Comparison of ENCODE assay signal across 2 cellular contexts in the genomic region with DNA sequence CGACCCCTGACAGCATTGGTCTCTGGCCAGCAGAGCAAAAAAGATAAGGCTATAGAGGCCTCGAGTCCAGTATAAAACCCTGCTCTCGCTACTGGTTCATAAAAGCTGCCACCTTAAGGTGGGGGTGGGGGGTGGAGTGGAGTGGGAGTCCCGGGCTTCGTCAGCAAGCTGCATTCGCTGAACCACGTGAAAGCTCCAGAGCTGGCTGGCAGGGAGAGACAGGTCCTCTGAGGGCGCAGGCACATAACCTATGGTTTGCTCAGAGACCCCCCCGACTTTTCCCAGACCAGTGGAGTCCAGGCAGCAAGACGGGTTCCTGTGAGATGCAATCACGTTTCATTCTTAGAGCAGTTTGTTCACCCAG.
TF ChIP-seq lines count a peak whose summit lies in the region.

No MANE protein-coding gene starts in this region.

TF ChIP-seq in HCT116, 20 proteins besides CTCF, POLR2A, EP300 and RAD21:
- no peak for TF ChIP-seq EZH2phosphoT487 (IDR thresholded peaks at IDR 0.05; ENCODE audit: borderline replicate concordance)
- TF ChIP-seq POLR2AphosphoS5 (IDR thresholded peaks at IDR 0.05; ENCODE audit: low read depth, low read length) = no peak
- TF ChIP-seq, protein P1, sequence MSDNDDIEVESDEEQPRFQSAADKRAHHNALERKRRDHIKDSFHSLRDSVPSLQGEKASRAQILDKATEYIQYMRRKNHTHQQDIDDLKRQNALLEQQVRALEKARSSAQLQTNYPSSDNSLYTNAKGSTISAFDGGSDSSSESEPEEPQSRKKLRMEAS (IDR thresholded peaks at IDR 0.05) = no peak
- no peak for TF ChIP-seq ZFX (IDR thresholded peaks at IDR 0.05)
- TF ChIP-seq YY1 (IDR thresholded peaks at IDR 0.05; ENCODE audit: extremely low read depth, insufficient replicate concordance, low read depth, low read length) = no peak
- no peak for TF ChIP-seq EZH2 (IDR thresholded peaks at IDR 0.05)
- TF ChIP-seq, protein P2, sequence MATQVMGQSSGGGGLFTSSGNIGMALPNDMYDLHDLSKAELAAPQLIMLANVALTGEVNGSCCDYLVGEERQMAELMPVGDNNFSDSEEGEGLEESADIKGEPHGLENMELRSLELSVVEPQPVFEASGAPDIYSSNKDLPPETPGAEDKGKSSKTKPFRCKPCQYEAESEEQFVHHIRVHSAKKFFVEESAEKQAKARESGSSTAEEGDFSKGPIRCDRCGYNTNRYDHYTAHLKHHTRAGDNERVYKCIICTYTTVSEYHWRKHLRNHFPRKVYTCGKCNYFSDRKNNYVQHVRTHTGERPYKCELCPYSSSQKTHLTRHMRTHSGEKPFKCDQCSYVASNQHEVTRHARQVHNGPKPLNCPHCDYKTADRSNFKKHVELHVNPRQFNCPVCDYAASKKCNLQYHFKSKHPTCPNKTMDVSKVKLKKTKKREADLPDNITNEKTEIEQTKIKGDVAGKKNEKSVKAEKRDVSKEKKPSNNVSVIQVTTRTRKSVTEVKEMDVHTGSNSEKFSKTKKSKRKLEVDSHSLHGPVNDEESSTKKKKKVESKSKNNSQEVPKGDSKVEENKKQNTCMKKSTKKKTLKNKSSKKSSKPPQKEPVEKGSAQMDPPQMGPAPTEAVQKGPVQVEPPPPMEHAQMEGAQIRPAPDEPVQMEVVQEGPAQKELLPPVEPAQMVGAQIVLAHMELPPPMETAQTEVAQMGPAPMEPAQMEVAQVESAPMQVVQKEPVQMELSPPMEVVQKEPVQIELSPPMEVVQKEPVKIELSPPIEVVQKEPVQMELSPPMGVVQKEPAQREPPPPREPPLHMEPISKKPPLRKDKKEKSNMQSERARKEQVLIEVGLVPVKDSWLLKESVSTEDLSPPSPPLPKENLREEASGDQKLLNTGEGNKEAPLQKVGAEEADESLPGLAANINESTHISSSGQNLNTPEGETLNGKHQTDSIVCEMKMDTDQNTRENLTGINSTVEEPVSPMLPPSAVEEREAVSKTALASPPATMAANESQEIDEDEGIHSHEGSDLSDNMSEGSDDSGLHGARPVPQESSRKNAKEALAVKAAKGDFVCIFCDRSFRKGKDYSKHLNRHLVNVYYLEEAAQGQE (IDR thresholded peaks at IDR 0.05; ENCODE audit: low read depth) = no peak
- TF ChIP-seq CEBPB (IDR thresholded peaks at IDR 0.05; ENCODE audit: low read depth) = no peak
- no peak for TF ChIP-seq SP1 (IDR thresholded peaks at IDR 0.05; ENCODE audit: low read depth)
- no peak for TF ChIP-seq CBX3 (IDR thresholded peaks at IDR 0.05; ENCODE audit: low read depth)
- TF ChIP-seq, protein P3, sequence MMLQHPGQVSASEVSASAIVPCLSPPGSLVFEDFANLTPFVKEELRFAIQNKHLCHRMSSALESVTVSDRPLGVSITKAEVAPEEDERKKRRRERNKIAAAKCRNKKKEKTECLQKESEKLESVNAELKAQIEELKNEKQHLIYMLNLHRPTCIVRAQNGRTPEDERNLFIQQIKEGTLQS (IDR thresholded peaks at IDR 0.05) = no peak
- no peak for TF ChIP-seq ELF1 (IDR thresholded peaks at IDR 0.05; ENCODE audit: borderline replicate concordance, low read depth)
- no peak for TF ChIP-seq SIN3A (IDR thresholded peaks at IDR 0.05; ENCODE audit: low read depth)
- TF ChIP-seq FOSL1 (IDR thresholded peaks at IDR 0.05; ENCODE audit: low read depth) = no peak
- TF ChIP-seq, protein P4, sequence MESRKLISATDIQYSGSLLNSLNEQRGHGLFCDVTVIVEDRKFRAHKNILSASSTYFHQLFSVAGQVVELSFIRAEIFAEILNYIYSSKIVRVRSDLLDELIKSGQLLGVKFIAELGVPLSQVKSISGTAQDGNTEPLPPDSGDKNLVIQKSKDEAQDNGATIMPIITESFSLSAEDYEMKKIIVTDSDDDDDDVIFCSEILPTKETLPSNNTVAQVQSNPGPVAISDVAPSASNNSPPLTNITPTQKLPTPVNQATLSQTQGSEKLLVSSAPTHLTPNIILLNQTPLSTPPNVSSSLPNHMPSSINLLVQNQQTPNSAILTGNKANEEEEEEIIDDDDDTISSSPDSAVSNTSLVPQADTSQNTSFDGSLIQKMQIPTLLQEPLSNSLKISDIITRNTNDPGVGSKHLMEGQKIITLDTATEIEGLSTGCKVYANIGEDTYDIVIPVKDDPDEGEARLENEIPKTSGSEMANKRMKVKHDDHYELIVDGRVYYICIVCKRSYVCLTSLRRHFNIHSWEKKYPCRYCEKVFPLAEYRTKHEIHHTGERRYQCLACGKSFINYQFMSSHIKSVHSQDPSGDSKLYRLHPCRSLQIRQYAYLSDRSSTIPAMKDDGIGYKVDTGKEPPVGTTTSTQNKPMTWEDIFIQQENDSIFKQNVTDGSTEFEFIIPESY (IDR thresholded peaks at IDR 0.05; ENCODE audit: extremely low read depth, insufficient replicate concordance, low read length) = no peak
- TF ChIP-seq SRF (IDR thresholded peaks at IDR 0.05; ENCODE audit: low read depth) = no peak
- TF ChIP-seq TCF7L2 (IDR thresholded peaks at IDR 0.05; ENCODE audit: borderline replicate concordance, extremely low read depth, insufficient read depth, insufficient read length) = no peak
- no peak for TF ChIP-seq JUND (IDR thresholded peaks at IDR 0.05)
- TF ChIP-seq ZNF274 (IDR thresholded peaks at IDR 0.05; ENCODE audit: low read depth, low read length) = no peak
- no peak for TF ChIP-seq EGR1 (IDR thresholded peaks at IDR 0.05; ENCODE audit: low read depth)
TF ChIP-seq in HCT116: peak in this region for 0.

TF ChIP-seq in K562, 482 proteins besides CTCF, POLR2A, EP300 and RAD21:
- TF ChIP-seq MYC (IDR thresholded peaks at IDR 0.05; ENCODE audit: low read depth, low read length) (no peak), MYC (CRISPR knock-in tag; IDR thresholded peaks at IDR 0.05; ENCODE audit: borderline replicate concordance, low read depth) (peak; percentile 13; the same call in 1 of the 2 replicates), STAT5A (IDR thresholded peaks at IDR 0.05; ENCODE audit: borderline replicate concordance, low read length) (no peak), MTA1 (IDR thresholded peaks at IDR 0.05; ENCODE audit: borderline replicate concordance) (no peak), GABPA (tag; conservative IDR thresholded peaks at IDR 0.05; ENCODE audit: low read depth) (0 out of 2 replicates have a peak, but pooled peaks have one; percentile 4)
- TF ChIP-seq, protein P5, sequence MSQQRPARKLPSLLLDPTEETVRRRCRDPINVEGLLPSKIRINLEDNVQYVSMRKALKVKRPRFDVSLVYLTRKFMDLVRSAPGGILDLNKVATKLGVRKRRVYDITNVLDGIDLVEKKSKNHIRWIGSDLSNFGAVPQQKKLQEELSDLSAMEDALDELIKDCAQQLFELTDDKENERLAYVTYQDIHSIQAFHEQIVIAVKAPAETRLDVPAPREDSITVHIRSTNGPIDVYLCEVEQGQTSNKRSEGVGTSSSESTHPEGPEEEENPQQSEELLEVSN (IDR thresholded peaks at IDR 0.05; ENCODE audit: borderline replicate concordance in 1 of 2, extremely low read depth in 1 of 2, insufficient read depth in 1 of 2, insufficient read length in 1 of 2, low read depth in 1 of 2, low read length in 1 of 2, poor library complexity in 1 of 2, severe bottlenecking in 1 of 2) = peak in 1 of 2 experiments; percentile 58
- TF ChIP-seq, protein P6, sequence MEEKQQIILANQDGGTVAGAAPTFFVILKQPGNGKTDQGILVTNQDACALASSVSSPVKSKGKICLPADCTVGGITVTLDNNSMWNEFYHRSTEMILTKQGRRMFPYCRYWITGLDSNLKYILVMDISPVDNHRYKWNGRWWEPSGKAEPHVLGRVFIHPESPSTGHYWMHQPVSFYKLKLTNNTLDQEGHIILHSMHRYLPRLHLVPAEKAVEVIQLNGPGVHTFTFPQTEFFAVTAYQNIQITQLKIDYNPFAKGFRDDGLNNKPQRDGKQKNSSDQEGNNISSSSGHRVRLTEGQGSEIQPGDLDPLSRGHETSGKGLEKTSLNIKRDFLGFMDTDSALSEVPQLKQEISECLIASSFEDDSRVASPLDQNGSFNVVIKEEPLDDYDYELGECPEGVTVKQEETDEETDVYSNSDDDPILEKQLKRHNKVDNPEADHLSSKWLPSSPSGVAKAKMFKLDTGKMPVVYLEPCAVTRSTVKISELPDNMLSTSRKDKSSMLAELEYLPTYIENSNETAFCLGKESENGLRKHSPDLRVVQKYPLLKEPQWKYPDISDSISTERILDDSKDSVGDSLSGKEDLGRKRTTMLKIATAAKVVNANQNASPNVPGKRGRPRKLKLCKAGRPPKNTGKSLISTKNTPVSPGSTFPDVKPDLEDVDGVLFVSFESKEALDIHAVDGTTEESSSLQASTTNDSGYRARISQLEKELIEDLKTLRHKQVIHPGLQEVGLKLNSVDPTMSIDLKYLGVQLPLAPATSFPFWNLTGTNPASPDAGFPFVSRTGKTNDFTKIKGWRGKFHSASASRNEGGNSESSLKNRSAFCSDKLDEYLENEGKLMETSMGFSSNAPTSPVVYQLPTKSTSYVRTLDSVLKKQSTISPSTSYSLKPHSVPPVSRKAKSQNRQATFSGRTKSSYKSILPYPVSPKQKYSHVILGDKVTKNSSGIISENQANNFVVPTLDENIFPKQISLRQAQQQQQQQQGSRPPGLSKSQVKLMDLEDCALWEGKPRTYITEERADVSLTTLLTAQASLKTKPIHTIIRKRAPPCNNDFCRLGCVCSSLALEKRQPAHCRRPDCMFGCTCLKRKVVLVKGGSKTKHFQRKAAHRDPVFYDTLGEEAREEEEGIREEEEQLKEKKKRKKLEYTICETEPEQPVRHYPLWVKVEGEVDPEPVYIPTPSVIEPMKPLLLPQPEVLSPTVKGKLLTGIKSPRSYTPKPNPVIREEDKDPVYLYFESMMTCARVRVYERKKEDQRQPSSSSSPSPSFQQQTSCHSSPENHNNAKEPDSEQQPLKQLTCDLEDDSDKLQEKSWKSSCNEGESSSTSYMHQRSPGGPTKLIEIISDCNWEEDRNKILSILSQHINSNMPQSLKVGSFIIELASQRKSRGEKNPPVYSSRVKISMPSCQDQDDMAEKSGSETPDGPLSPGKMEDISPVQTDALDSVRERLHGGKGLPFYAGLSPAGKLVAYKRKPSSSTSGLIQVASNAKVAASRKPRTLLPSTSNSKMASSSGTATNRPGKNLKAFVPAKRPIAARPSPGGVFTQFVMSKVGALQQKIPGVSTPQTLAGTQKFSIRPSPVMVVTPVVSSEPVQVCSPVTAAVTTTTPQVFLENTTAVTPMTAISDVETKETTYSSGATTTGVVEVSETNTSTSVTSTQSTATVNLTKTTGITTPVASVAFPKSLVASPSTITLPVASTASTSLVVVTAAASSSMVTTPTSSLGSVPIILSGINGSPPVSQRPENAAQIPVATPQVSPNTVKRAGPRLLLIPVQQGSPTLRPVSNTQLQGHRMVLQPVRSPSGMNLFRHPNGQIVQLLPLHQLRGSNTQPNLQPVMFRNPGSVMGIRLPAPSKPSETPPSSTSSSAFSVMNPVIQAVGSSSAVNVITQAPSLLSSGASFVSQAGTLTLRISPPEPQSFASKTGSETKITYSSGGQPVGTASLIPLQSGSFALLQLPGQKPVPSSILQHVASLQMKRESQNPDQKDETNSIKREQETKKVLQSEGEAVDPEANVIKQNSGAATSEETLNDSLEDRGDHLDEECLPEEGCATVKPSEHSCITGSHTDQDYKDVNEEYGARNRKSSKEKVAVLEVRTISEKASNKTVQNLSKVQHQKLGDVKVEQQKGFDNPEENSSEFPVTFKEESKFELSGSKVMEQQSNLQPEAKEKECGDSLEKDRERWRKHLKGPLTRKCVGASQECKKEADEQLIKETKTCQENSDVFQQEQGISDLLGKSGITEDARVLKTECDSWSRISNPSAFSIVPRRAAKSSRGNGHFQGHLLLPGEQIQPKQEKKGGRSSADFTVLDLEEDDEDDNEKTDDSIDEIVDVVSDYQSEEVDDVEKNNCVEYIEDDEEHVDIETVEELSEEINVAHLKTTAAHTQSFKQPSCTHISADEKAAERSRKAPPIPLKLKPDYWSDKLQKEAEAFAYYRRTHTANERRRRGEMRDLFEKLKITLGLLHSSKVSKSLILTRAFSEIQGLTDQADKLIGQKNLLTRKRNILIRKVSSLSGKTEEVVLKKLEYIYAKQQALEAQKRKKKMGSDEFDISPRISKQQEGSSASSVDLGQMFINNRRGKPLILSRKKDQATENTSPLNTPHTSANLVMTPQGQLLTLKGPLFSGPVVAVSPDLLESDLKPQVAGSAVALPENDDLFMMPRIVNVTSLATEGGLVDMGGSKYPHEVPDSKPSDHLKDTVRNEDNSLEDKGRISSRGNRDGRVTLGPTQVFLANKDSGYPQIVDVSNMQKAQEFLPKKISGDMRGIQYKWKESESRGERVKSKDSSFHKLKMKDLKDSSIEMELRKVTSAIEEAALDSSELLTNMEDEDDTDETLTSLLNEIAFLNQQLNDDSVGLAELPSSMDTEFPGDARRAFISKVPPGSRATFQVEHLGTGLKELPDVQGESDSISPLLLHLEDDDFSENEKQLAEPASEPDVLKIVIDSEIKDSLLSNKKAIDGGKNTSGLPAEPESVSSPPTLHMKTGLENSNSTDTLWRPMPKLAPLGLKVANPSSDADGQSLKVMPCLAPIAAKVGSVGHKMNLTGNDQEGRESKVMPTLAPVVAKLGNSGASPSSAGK (IDR thresholded peaks at IDR 0.05) = peak; percentile 17; the same call in 1 of the 2 replicates
